14 cellular contexts compared by ENCODE assay signal in genomic region chr18:13433685-13434084, GRCh38.
"Had no signal": no experiment of that assay in that cellular context is flagged by ENCODE, and none has a peak within 500 bp of the region (broad histone marks: within the 10 kb centered on the region; RNA-seq: fewer than 3 reads in every experiment).

No MANE protein-coding gene starts in this region.

- H3K27me3 ChIP-seq: spleen, upper lobe of right lung had no signal

- H3K36me3 ChIP-seq: spleen, upper lobe of right lung had no signal

- H3K4me3 ChIP-seq: spleen, upper lobe of right lung had no signal

- H3K9me3 ChIP-seq: spleen, upper lobe of right lung had no signal

- DNase-seq: activated CD4-positive, alpha-beta memory T cell treated with anti-CD3 and anti-CD28 coated beads, Interleukin-2, amount 10 ng/mL, durations not matched to agents 7 days and 5 days; activated CD4-positive, alpha-beta T cell treated with anti-CD3 and anti-CD28 coated beads for 1 hour; activated naive CD4-positive, alpha-beta T cell treated with anti-CD3 and anti-CD28 coated beads for 36 hours; caudate nucleus; cortex of kidney; erythroblast; foreskin fibroblast; nucleus accumbens; right cardiac atrium; spleen; stimulated activated CD4-positive, alpha-beta T cell treated with anti-CD3 and anti-CD28 coated beads, Interleukin-1b, Interleukin-23, amount 100 ng/mL, for 48 hours; stimulated activated naive B cell treated with anti-CD40 and anti-IgM and Interleukin-4, amounts not matched to agents 10 μg/mL and 1 μg/mL and 100 μg/mL, for 72 hours; T1000; upper lobe of right lung had no signal

- H3K27ac ChIP-seq: spleen, upper lobe of right lung had no signal

- ATAC-seq: right cardiac atrium; stimulated activated naive B cell treated with anti-CD40 and anti-IgM and Interleukin-4, amounts not matched to agents 10 μg/mL and 1 μg/mL and 100 μg/mL, for 72 hours; upper lobe of right lung had no signal
